1 cellular context compared by ENCODE assay signal in genomic region chr9:119839888-119840287, GRCh38.
TF ChIP-seq lines count a peak whose summit lies in the region.

No MANE protein-coding gene starts in this region.

TF ChIP-seq in GM23338, 12 proteins besides CTCF, POLR2A, EP300 and RAD21 (continued from another document):
- TF ChIP-seq CREB1 (CRISPR knock-in tag; IDR thresholded peaks at IDR 0.05; ENCODE audit: low read depth) (no peak), REST (IDR thresholded peaks at IDR 0.05; ENCODE audit: unreplicated experiment) (no peak), ZNF331 (CRISPR knock-in tag; IDR thresholded peaks at IDR 0.05; ENCODE audit: low read depth) (no peak), ZNF114 (CRISPR knock-in tag; IDR thresholded peaks at IDR 0.05) (no peak), POLR2AphosphoS5 (IDR thresholded peaks at IDR 0.05; ENCODE audit: low read depth) (no peak), EZH2 (IDR thresholded peaks at IDR 0.05; ENCODE audit: low read depth, unreplicated experiment) (no peak), JUNB (IDR thresholded peaks at IDR 0.05; ENCODE audit: unreplicated experiment) (no peak)
